Comparison of ENCODE assay signal across 1 cellular context in the genomic region with DNA sequence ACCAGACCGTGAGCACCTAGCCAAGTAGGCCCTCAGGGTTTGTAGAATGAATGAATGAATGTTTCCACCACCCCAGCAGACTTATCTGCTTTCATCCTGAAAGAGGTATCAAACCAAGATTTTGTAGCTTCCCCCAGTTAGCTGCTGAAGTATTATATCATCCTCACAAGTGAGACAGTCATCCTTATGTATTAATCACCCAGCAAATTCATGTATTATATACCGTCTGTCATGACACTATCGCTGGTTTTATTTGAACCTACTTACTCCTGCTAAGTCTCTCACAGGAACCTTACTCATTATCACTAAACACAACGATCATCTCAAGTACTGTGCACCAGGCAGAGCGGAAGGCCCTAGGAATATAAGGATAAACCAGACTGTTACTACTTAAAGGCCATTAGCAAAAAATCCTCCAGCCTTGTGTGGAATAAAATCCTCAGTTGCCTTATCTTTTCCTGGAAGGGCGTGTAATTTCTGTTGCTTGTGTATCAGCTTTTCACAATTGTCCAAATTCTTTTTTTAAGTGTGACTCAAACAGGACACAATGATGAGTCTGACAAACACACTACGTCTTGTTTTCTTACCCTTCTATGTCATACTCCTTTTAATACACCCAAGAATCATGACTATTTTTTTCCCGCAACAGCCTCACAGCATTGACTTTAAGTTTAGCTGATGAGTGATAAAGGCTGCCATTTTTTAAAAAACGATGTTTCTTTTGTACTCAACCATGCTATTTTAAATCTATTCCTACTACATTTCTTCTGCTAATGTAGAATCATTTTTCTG.
TF ChIP-seq lines count a peak whose summit lies in the region.

No MANE protein-coding gene starts in this region.

TF ChIP-seq in K562, 482 proteins besides CTCF, POLR2A, EP300 and RAD21 (continued from another document and continues in another):
- TF ChIP-seq, protein P1, sequence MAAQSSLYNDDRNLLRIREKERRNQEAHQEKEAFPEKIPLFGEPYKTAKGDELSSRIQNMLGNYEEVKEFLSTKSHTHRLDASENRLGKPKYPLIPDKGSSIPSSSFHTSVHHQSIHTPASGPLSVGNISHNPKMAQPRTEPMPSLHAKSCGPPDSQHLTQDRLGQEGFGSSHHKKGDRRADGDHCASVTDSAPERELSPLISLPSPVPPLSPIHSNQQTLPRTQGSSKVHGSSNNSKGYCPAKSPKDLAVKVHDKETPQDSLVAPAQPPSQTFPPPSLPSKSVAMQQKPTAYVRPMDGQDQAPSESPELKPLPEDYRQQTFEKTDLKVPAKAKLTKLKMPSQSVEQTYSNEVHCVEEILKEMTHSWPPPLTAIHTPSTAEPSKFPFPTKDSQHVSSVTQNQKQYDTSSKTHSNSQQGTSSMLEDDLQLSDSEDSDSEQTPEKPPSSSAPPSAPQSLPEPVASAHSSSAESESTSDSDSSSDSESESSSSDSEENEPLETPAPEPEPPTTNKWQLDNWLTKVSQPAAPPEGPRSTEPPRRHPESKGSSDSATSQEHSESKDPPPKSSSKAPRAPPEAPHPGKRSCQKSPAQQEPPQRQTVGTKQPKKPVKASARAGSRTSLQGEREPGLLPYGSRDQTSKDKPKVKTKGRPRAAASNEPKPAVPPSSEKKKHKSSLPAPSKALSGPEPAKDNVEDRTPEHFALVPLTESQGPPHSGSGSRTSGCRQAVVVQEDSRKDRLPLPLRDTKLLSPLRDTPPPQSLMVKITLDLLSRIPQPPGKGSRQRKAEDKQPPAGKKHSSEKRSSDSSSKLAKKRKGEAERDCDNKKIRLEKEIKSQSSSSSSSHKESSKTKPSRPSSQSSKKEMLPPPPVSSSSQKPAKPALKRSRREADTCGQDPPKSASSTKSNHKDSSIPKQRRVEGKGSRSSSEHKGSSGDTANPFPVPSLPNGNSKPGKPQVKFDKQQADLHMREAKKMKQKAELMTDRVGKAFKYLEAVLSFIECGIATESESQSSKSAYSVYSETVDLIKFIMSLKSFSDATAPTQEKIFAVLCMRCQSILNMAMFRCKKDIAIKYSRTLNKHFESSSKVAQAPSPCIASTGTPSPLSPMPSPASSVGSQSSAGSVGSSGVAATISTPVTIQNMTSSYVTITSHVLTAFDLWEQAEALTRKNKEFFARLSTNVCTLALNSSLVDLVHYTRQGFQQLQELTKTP (IDR thresholded peaks at IDR 0.05; ENCODE audit: low read depth in 1 of 2, partially characterized antibody in 2 of 2): peak in 1 of 2 experiments; percentile 32
- TF ChIP-seq ARID1B (IDR thresholded peaks at IDR 0.05) (peak; percentile 65), GABPA (tag; conservative IDR thresholded peaks at IDR 0.05; ENCODE audit: low read depth) (0 out of 2 replicates have a peak, but pooled peaks have one; percentile 18), TCF3 (CRISPR knock-in tag; IDR thresholded peaks at IDR 0.05) (peak; percentile 23; the same call in 1 of the 2 replicates), MAFF (IDR thresholded peaks at IDR 0.05; ENCODE audit: low read length) (no peak), TAF9B (IDR thresholded peaks at IDR 0.05; ENCODE audit: partially characterized antibody) (peak; percentile 23), WHSC1 (IDR thresholded peaks at IDR 0.05; ENCODE audit: low read length) (no peak), FOSL1 (tag; conservative IDR thresholded peaks at IDR 0.05) (peak; percentile 53), ZNF584 (CRISPR knock-in tag; IDR thresholded peaks at IDR 0.05; ENCODE audit: low read depth) (0 out of 2 replicates have a peak, but pooled peaks have one; percentile 43), ZNF175 (CRISPR knock-in tag; IDR thresholded peaks at IDR 0.05; ENCODE audit: low read depth) (peak; percentile 32; the same call in 1 of the 2 replicates), BACH1 (tag; IDR thresholded peaks at IDR 0.05) (peak; percentile 48; the same call in 1 of the 2 replicates), ZBTB1 (CRISPR knock-in tag; IDR thresholded peaks at IDR 0.05; ENCODE audit: borderline replicate concordance, low read depth) (no peak), STAT5A (IDR thresholded peaks at IDR 0.05; ENCODE audit: borderline replicate concordance, low read length) (0 out of 2 replicates have a peak, but pooled peaks have one; percentile 40), EP400 (IDR thresholded peaks at IDR 0.05) (peak; percentile 36; the same call in 1 of the 2 replicates), MAZ (CRISPR knock-in tag; conservative IDR thresholded peaks at IDR 0.05 in 1 of 2, IDR thresholded peaks at IDR 0.05 in 1 of 2) (no peak), ZNF583 (CRISPR knock-in tag; IDR thresholded peaks at IDR 0.05) (no peak), ETV1 (tag; conservative IDR thresholded peaks at IDR 0.05; ENCODE audit: low read depth) (peak; percentile 32; the same call in 1 of the 2 replicates), ZNF197 (CRISPR knock-in tag; IDR thresholded peaks at IDR 0.05; ENCODE audit: low read depth) (no peak), ZNF316 (IDR thresholded peaks at IDR 0.05) (0 out of 2 replicates have a peak, but pooled peaks have one; percentile 4), ELF2 (CRISPR knock-in tag; IDR thresholded peaks at IDR 0.05) (peak; percentile 65; the same call in 1 of the 2 replicates), TOE1 (IDR thresholded peaks at IDR 0.05; ENCODE audit: borderline replicate concordance) (peak; percentile 10; the same call in 1 of the 2 replicates), TOE1 (CRISPR knock-in tag; IDR thresholded peaks at IDR 0.05; ENCODE audit: borderline replicate concordance, low read depth) (no peak), SRSF7 (optimal IDR thresholded peaks at IDR 0.05; ENCODE audit: low read depth, low read length) (no peak), RBM22 (IDR thresholded peaks at IDR 0.05; ENCODE audit: low read depth, low read length, poor library complexity, severe bottlenecking) (no peak), NCOA1 (IDR thresholded peaks at IDR 0.05; ENCODE audit: low read depth) (peak; percentile 16; the same call in 1 of the 2 replicates), FOXP1 (CRISPR knock-in tag; IDR thresholded peaks at IDR 0.05) (0 out of 2 replicates have a peak, but pooled peaks have one; percentile 26)
- TF ChIP-seq, protein P2, sequence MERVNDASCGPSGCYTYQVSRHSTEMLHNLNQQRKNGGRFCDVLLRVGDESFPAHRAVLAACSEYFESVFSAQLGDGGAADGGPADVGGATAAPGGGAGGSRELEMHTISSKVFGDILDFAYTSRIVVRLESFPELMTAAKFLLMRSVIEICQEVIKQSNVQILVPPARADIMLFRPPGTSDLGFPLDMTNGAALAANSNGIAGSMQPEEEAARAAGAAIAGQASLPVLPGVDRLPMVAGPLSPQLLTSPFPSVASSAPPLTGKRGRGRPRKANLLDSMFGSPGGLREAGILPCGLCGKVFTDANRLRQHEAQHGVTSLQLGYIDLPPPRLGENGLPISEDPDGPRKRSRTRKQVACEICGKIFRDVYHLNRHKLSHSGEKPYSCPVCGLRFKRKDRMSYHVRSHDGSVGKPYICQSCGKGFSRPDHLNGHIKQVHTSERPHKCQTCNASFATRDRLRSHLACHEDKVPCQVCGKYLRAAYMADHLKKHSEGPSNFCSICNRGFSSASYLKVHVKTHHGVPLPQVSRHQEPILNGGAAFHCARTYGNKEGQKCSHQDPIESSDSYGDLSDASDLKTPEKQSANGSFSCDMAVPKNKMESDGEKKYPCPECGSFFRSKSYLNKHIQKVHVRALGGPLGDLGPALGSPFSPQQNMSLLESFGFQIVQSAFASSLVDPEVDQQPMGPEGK (CRISPR knock-in tag; IDR thresholded peaks at IDR 0.05; ENCODE audit: borderline replicate concordance): no peak
- TF ChIP-seq, protein P3, sequence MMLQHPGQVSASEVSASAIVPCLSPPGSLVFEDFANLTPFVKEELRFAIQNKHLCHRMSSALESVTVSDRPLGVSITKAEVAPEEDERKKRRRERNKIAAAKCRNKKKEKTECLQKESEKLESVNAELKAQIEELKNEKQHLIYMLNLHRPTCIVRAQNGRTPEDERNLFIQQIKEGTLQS (IDR thresholded peaks at IDR 0.05): peak; percentile 57
- TF ChIP-seq, protein P3 (CRISPR knock-in tag; conservative IDR thresholded peaks at IDR 0.05): no peak; the same call in 1 of the 2 replicates
- TF ChIP-seq, protein P4, sequence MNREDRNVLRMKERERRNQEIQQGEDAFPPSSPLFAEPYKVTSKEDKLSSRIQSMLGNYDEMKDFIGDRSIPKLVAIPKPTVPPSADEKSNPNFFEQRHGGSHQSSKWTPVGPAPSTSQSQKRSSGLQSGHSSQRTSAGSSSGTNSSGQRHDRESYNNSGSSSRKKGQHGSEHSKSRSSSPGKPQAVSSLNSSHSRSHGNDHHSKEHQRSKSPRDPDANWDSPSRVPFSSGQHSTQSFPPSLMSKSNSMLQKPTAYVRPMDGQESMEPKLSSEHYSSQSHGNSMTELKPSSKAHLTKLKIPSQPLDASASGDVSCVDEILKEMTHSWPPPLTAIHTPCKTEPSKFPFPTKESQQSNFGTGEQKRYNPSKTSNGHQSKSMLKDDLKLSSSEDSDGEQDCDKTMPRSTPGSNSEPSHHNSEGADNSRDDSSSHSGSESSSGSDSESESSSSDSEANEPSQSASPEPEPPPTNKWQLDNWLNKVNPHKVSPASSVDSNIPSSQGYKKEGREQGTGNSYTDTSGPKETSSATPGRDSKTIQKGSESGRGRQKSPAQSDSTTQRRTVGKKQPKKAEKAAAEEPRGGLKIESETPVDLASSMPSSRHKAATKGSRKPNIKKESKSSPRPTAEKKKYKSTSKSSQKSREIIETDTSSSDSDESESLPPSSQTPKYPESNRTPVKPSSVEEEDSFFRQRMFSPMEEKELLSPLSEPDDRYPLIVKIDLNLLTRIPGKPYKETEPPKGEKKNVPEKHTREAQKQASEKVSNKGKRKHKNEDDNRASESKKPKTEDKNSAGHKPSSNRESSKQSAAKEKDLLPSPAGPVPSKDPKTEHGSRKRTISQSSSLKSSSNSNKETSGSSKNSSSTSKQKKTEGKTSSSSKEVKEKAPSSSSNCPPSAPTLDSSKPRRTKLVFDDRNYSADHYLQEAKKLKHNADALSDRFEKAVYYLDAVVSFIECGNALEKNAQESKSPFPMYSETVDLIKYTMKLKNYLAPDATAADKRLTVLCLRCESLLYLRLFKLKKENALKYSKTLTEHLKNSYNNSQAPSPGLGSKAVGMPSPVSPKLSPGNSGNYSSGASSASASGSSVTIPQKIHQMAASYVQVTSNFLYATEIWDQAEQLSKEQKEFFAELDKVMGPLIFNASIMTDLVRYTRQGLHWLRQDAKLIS (CRISPR knock-in tag; IDR thresholded peaks at IDR 0.05): no peak
- TF ChIP-seq, protein P5, sequence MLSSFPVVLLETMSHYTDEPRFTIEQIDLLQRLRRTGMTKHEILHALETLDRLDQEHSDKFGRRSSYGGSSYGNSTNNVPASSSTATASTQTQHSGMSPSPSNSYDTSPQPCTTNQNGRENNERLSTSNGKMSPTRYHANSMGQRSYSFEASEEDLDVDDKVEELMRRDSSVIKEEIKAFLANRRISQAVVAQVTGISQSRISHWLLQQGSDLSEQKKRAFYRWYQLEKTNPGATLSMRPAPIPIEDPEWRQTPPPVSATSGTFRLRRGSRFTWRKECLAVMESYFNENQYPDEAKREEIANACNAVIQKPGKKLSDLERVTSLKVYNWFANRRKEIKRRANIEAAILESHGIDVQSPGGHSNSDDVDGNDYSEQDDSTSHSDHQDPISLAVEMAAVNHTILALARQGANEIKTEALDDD (IDR thresholded peaks at IDR 0.05): peak; percentile 86
- TF ChIP-seq, protein P6, sequence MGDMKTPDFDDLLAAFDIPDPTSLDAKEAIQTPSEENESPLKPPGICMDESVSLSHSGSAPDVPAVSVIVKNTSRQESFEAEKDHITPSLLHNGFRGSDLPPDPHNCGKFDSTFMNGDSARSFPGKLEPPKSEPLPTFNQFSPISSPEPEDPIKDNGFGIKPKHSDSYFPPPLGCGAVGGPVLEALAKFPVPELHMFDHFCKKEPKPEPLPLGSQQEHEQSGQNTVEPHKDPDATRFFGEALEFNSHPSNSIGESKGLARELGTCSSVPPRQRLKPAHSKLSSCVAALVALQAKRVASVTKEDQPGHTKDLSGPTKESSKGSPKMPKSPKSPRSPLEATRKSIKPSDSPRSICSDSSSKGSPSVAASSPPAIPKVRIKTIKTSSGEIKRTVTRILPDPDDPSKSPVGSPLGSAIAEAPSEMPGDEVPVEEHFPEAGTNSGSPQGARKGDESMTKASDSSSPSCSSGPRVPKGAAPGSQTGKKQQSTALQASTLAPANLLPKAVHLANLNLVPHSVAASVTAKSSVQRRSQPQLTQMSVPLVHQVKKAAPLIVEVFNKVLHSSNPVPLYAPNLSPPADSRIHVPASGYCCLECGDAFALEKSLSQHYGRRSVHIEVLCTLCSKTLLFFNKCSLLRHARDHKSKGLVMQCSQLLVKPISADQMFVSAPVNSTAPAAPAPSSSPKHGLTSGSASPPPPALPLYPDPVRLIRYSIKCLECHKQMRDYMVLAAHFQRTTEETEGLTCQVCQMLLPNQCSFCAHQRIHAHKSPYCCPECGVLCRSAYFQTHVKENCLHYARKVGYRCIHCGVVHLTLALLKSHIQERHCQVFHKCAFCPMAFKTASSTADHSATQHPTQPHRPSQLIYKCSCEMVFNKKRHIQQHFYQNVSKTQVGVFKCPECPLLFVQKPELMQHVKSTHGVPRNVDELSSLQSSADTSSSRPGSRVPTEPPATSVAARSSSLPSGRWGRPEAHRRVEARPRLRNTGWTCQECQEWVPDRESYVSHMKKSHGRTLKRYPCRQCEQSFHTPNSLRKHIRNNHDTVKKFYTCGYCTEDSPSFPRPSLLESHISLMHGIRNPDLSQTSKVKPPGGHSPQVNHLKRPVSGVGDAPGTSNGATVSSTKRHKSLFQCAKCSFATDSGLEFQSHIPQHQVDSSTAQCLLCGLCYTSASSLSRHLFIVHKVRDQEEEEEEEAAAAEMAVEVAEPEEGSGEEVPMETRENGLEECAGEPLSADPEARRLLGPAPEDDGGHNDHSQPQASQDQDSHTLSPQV (IDR thresholded peaks at IDR 0.05): peak; percentile 64; the same call in 1 of the 2 replicates
- TF ChIP-seq, protein P7, sequence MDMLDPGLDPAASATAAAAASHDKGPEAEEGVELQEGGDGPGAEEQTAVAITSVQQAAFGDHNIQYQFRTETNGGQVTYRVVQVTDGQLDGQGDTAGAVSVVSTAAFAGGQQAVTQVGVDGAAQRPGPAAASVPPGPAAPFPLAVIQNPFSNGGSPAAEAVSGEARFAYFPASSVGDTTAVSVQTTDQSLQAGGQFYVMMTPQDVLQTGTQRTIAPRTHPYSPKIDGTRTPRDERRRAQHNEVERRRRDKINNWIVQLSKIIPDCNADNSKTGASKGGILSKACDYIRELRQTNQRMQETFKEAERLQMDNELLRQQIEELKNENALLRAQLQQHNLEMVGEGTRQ (CRISPR knock-in tag; IDR thresholded peaks at IDR 0.05): no peak
- TF ChIP-seq, protein P8, sequence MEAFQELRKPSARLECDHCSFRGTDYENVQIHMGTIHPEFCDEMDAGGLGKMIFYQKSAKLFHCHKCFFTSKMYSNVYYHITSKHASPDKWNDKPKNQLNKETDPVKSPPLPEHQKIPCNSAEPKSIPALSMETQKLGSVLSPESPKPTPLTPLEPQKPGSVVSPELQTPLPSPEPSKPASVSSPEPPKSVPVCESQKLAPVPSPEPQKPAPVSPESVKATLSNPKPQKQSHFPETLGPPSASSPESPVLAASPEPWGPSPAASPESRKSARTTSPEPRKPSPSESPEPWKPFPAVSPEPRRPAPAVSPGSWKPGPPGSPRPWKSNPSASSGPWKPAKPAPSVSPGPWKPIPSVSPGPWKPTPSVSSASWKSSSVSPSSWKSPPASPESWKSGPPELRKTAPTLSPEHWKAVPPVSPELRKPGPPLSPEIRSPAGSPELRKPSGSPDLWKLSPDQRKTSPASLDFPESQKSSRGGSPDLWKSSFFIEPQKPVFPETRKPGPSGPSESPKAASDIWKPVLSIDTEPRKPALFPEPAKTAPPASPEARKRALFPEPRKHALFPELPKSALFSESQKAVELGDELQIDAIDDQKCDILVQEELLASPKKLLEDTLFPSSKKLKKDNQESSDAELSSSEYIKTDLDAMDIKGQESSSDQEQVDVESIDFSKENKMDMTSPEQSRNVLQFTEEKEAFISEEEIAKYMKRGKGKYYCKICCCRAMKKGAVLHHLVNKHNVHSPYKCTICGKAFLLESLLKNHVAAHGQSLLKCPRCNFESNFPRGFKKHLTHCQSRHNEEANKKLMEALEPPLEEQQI (IDR thresholded peaks at IDR 0.05): 0 out of 2 replicates have a peak, but pooled peaks have one; percentile 36
